9 cellular contexts compared by ENCODE assay signal in the genomic region with DNA sequence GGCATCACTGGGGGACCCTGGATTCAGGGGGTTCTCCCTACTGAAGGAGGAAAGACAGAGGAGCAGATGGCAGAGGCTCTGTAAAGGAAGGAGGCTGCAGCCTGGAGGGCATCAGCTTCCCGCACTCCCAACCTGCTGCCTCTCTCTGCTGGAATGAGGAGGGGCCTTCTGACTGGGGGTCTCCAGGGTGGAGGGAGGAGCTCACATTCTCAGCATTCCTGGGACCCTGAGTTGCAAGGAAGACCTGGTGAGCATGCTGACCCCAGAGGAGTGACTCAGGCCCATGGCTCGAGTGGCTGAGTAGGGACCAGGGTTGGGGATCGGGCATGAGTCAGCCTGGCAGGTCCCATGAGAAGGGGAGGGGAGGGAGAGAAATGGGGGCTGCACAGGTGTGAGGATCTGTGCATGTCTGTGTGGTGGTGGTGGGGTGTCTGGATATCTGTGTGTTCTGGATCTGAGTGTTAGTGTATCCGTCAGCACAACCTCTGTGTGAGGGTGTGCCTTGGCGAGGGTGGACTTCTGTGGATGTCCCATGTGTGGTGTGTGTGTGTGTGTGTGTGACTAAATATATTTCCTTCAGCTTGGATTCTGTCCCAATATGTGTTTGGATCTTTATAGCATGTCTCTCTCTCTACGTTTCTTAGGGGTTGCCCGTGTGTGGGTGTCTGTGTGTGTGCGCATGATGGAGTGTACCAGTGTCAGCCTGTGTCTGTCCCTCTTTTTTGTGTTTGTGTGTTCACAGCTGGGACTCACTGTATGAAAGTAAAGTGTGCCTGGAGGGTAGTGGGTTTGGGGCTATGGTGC. TPM values are rescaled to one million over a fixed set of nuclear protein-coding genes. Genes with fewer than 3 reads are reported as not detected.
DNase-seq lines count a peak whose midpoint lies in the region; ATAC-seq, FAIRE-seq and TF ChIP-seq lines count a peak whose summit lies in the region.
"Had no signal": no experiment of that assay in that cellular context is flagged by ENCODE, and none has a peak within 500 bp of the region (broad histone marks: within the 10 kb centered on the region; RNA-seq: fewer than 3 reads in every experiment).

No MANE protein-coding gene starts in this region.

- H4K20me1 ChIP-seq in keratinocyte (ENCODE audit: control insufficient read depth, extremely low read depth, insufficient read depth, low read length) = no peaks in the 10 kb centered on the region

- H3K4me2 ChIP-seq in keratinocyte (ENCODE audit: control insufficient read depth, extremely low read depth, insufficient read depth, low read depth, low read length) = peak overlapping the region; percentile 75

- no peaks in the 10 kb centered on the region for H3K27me3 ChIP-seq in keratinocyte (ENCODE audit: control insufficient read depth, extremely low read depth, insufficient read depth, low read length)

- no peak overlapping the region for H3K27ac Mint-ChIP-seq in activated CD8-positive, alpha-beta T cell treated with anti-CD3 and anti-CD28 coated beads for 36 hours
- no peak overlapping the region for H3K27ac Mint-ChIP-seq in activated CD8-positive, alpha-beta T cell treated with anti-CD3 and anti-CD28 coated beads, Interleukin-2, amount 10 ng/mL, durations not matched to agents 7 days and 5 days
- peak overlapping the region; percentile 55 for H3K27ac Mint-ChIP-seq in type B pancreatic cell
- H3K27ac Mint-ChIP-seq in effector memory CD8-positive, alpha-beta T cell = no peak overlapping the region

- CTCF ChIA-PET in activated CD8-positive, alpha-beta T cell treated with anti-CD3 and anti-CD28 coated beads for 36 hours (lab: Charles Lee) = interaction anchor here (0.7 to 1.2 kb wide), 3 partner anchors 18 to 39 kb away, joined by 3 to 4 read pairs (median 3); no protein-coding TSS in a partner anchor
- CTCF ChIA-PET in activated CD8-positive, alpha-beta T cell treated with anti-CD3 and anti-CD28 coated beads, Interleukin-2, amount 10 ng/mL, durations not matched to agents 7 days and 5 days (lab: Charles Lee) = interaction anchor here (2.0 kb wide), 1 partner anchor 39 kb away, joined by 5 read pairs; no protein-coding TSS in a partner anchor

- H3K36me3 ChIP-seq in keratinocyte (ENCODE audit: control insufficient read depth in 2 of 2, extremely low read depth in 1 of 2, insufficient read depth in 2 of 2, low read length in 2 of 2) = peaks cover 1 to 37% of the 10 kb centered on the region in 2 experiments

- dilution Hi-C loops in keratinocyte (cut with MboI; ENCODE audit: extremely low pct_ligation_motif_present, low sequenced_read_pairs) = no loop called here

- peak overlapping the region; percentile 36 for H3K9ac ChIP-seq in keratinocyte (ENCODE audit: control insufficient read depth, extremely low read depth, insufficient read depth, low read length)

- POLR2A ChIA-PET in activated CD8-positive, alpha-beta T cell treated with anti-CD3 and anti-CD28 coated beads for 36 hours (lab: Charles Lee) = interaction anchor here (0.5 kb wide), 1 partner anchor 827 kb away, joined by 3 read pairs; no protein-coding TSS in a partner anchor
- POLR2A ChIA-PET in activated CD8-positive, alpha-beta T cell treated with anti-CD3 and anti-CD28 coated beads, Interleukin-2, amount 10 ng/mL, durations not matched to agents 7 days and 5 days (lab: Charles Lee) = no interaction called here

- no peaks in the 10 kb centered on the region for H3K9me3 Mint-ChIP-seq in activated CD8-positive, alpha-beta T cell treated with anti-CD3 and anti-CD28 coated beads for 36 hours
- no peaks in the 10 kb centered on the region for H3K9me3 Mint-ChIP-seq in activated CD8-positive, alpha-beta T cell treated with anti-CD3 and anti-CD28 coated beads, Interleukin-2, amount 10 ng/mL, durations not matched to agents 7 days and 5 days (ENCODE audit: insufficient read depth)
- H3K9me3 Mint-ChIP-seq in type B pancreatic cell = no peaks in the 10 kb centered on the region
- H3K9me3 Mint-ChIP-seq in effector memory CD8-positive, alpha-beta T cell = no peaks in the 10 kb centered on the region

- no peaks in the 10 kb centered on the region for H3K36me3 Mint-ChIP-seq in activated CD8-positive, alpha-beta T cell treated with anti-CD3 and anti-CD28 coated beads for 36 hours (ENCODE audit: low read depth)
- no peaks in the 10 kb centered on the region for H3K36me3 Mint-ChIP-seq in activated CD8-positive, alpha-beta T cell treated with anti-CD3 and anti-CD28 coated beads, Interleukin-2, amount 10 ng/mL, durations not matched to agents 7 days and 5 days (ENCODE audit: low read depth)
- H3K36me3 Mint-ChIP-seq in type B pancreatic cell = peaks cover 9% of the 10 kb centered on the region
- H3K36me3 Mint-ChIP-seq in effector memory CD8-positive, alpha-beta T cell (ENCODE audit: insufficient read depth) = no peaks in the 10 kb centered on the region

- H2AFZ ChIP-seq in keratinocyte (ENCODE audit: control insufficient read depth, low read length) = no peak overlapping the region

- peak; percentile 4 for ATAC-seq in activated CD8-positive, alpha-beta T cell treated with anti-CD3 and anti-CD28 coated beads for 36 hours
- ATAC-seq in activated CD8-positive, alpha-beta T cell treated with anti-CD3 and anti-CD28 coated beads, Interleukin-2, amount 10 ng/mL, durations not matched to agents 7 days and 5 days = no peak
- no peak for ATAC-seq in GM19397 (IDR thresholded peaks at IDR 0.05; ENCODE audit: unreplicated experiment)
- no peak for ATAC-seq in effector memory CD8-positive, alpha-beta T cell (replicated peaks)

- H3K4me3 ChIP-seq in keratinocyte (ENCODE audit: control insufficient read depth in 2 of 3, extremely low read depth in 1 of 3, insufficient read depth in 2 of 3, low read depth in 1 of 3, low read length in 3 of 3) = peak overlapping the region in 2 of 3 experiments; percentile 39 to 47

- TF ChIP-seq CTCF in activated CD8-positive, alpha-beta T cell treated with anti-CD3 and anti-CD28 coated beads for 36 hours (IDR thresholded peaks at IDR 0.05) = no peak
- TF ChIP-seq CTCF in keratinocyte (optimal IDR thresholded peaks at IDR 0.05 in 1 of 3, IDR thresholded peaks at IDR 0.05 in 1 of 3, conservative IDR thresholded peaks at IDR 0.05 in 1 of 3; ENCODE audit: extremely low read depth in 1 of 3, insufficient read depth in 2 of 3, low read length in 3 of 3) (no peak), type B pancreatic cell (conservative IDR thresholded peaks at IDR 0.05) (no peak)

- DNase-seq in activated CD8-positive, alpha-beta T cell treated with anti-CD3 and anti-CD28 coated beads for 36 hours = peak; percentile 33
- DNase-seq in activated CD8-positive, alpha-beta T cell treated with anti-CD3 and anti-CD28 coated beads, Interleukin-2, amount 10 ng/mL, durations not matched to agents 7 days and 5 days = no peak
- DNase-seq in amniotic stem cell (lab: John Stamatoyannopoulos, UW) (peak; percentile 60), keratinocyte (ENCODE audit: low read depth, low spot score) (peak; percentile 86), type B pancreatic cell (ENCODE audit: extremely low spot score, unreplicated experiment) (no peak), NK-92 (lab: John Stamatoyannopoulos, UW; ENCODE audit: unreplicated experiment) (no peak)
- no peak for DNase-seq in effector memory CD8-positive, alpha-beta T cell
- DNase-seq: NCI-H1694 treated with DMSO at 0.1 percent for 48 hours had no signal

- H3K4me1 ChIP-seq in keratinocyte (ENCODE audit: control insufficient read depth, extremely low read depth, insufficient read depth, low read length) = peaks cover 59% of the 10 kb centered on the region

- H3K9me1 ChIP-seq in keratinocyte (ENCODE audit: control insufficient read depth, extremely low read depth, insufficient read depth, low read length) = peaks cover 6% of the 10 kb centered on the region

- peak; percentile 49 for FAIRE-seq in keratinocyte (lab: Jason Lieb, UNC)

- H3K27ac ChIP-seq in keratinocyte (ENCODE audit: control insufficient read depth, insufficient read depth, low read length) = peak overlapping the region; percentile 96

- H3K4me3 Mint-ChIP-seq in activated CD8-positive, alpha-beta T cell treated with anti-CD3 and anti-CD28 coated beads for 36 hours = no peak overlapping the region
- no peak overlapping the region for H3K4me3 Mint-ChIP-seq in activated CD8-positive, alpha-beta T cell treated with anti-CD3 and anti-CD28 coated beads, Interleukin-2, amount 10 ng/mL, durations not matched to agents 7 days and 5 days
- H3K4me3 Mint-ChIP-seq in type B pancreatic cell = peak overlapping the region; percentile 67
- no peak overlapping the region for H3K4me3 Mint-ChIP-seq in effector memory CD8-positive, alpha-beta T cell

- peaks cover 36% of the 10 kb centered on the region for H3K79me2 ChIP-seq in keratinocyte (ENCODE audit: control insufficient read depth, insufficient read depth, low read length)

- intact Hi-C loops in activated CD8-positive, alpha-beta T cell treated with anti-CD3 and anti-CD28 coated beads for 36 hours (cut with micrococcal nuclease) = no loop called here

- H3K4me1 Mint-ChIP-seq in activated CD8-positive, alpha-beta T cell treated with anti-CD3 and anti-CD28 coated beads for 36 hours (ENCODE audit: low read depth) = peaks cover 34% of the 10 kb centered on the region
- H3K4me1 Mint-ChIP-seq in activated CD8-positive, alpha-beta T cell treated with anti-CD3 and anti-CD28 coated beads, Interleukin-2, amount 10 ng/mL, durations not matched to agents 7 days and 5 days (ENCODE audit: low read depth) = peaks cover 12% of the 10 kb centered on the region
- peaks cover 23% of the 10 kb centered on the region for H3K4me1 Mint-ChIP-seq in type B pancreatic cell (ENCODE audit: unreplicated experiment)
- peaks cover 7 to 8% of the 10 kb centered on the region in 2 donors for H3K4me1 Mint-ChIP-seq in effector memory CD8-positive, alpha-beta T cell (ENCODE audit: low read depth in 2 of 2)

- peaks cover 31% of the 10 kb centered on the region for H3K27me3 Mint-ChIP-seq in activated CD8-positive, alpha-beta T cell treated with anti-CD3 and anti-CD28 coated beads for 36 hours
- H3K27me3 Mint-ChIP-seq in activated CD8-positive, alpha-beta T cell treated with anti-CD3 and anti-CD28 coated beads, Interleukin-2, amount 10 ng/mL, durations not matched to agents 7 days and 5 days (ENCODE audit: low read depth) = peaks cover 38% of the 10 kb centered on the region
- H3K27me3 Mint-ChIP-seq in type B pancreatic cell = peaks cover 7% of the 10 kb centered on the region
- H3K27me3 Mint-ChIP-seq in effector memory CD8-positive, alpha-beta T cell = peaks cover 58 to 70% of the 10 kb centered on the region in 2 donors

- H3K9me3 ChIP-seq in keratinocyte (ENCODE audit: control insufficient read depth, low read depth, low read length) = no peaks in the 10 kb centered on the region

RNA-seq across cellular contexts. Expression of gene AXL, which starts 4.6 kb away (rescaled TPM):
- under 1 TPM; 0.36 to 0.50 TPM for total RNA-seq in activated CD8-positive, alpha-beta T cell treated with anti-CD3 and anti-CD28 coated beads for 36 hours
- total RNA-seq in activated CD8-positive, alpha-beta T cell treated with anti-CD3 and anti-CD28 coated beads, Interleukin-2, amount 10 ng/mL, durations not matched to agents 7 days and 5 days = not detected
- polyA plus RNA-seq in keratinocyte = 12.2 to 36.3 TPM (median 21.7 TPM) in 3 replicates
- 1.4 TPM for polyA plus RNA-seq in keratinocyte (2011; ENCODE audit: low read depth)
- 12.9 and 14.2 TPM in 2 replicates for polyA plus RNA-seq in keratinocyte (2011; cell fraction: cytosol; rRNA removed)
- 26.3 and 27.8 TPM in 2 replicates for polyA plus RNA-seq in keratinocyte (2011; cell fraction: nucleus; rRNA removed)
- polyA plus RNA-seq in keratinocyte (2012; ENCODE audit: low replicate concordance) = 4.2 and 64.1 TPM in 2 replicates
- polyA minus RNA-seq in keratinocyte = 78.0 to 529 TPM (median 129 TPM) in 3 replicates
- polyA minus RNA-seq in keratinocyte (2011; cell fraction: cytosol; rRNA and poly(A)+ RNA removed) = 74.2 TPM
- polyA minus RNA-seq in keratinocyte (2011; cell fraction: nucleus; rRNA and poly(A)+ RNA removed) = 55.4 and 65.7 TPM in 2 replicates
- 8.8 and 20.9 TPM in 2 replicates for total RNA-seq in type B pancreatic cell (ENCODE audit: low replicate concordance)

RNA-seq across cellular contexts. Expression of gene CYP2S1, which starts 30.6 kb away (rescaled TPM):
- not detected for total RNA-seq in activated CD8-positive, alpha-beta T cell treated with anti-CD3 and anti-CD28 coated beads for 36 hours
- under 1 TPM; 0.83 to 0.95 TPM for total RNA-seq in activated CD8-positive, alpha-beta T cell treated with anti-CD3 and anti-CD28 coated beads, Interleukin-2, amount 10 ng/mL, durations not matched to agents 7 days and 5 days
- polyA plus RNA-seq in keratinocyte = 4.9 to 5.8 TPM (median 4.9 TPM) in 3 replicates
- 5.9 TPM for polyA plus RNA-seq in keratinocyte (2011; ENCODE audit: low read depth)
- 7.2 and 11.2 TPM in 2 replicates for polyA plus RNA-seq in keratinocyte (2011; cell fraction: cytosol; rRNA removed)
- polyA plus RNA-seq in keratinocyte (2011; cell fraction: nucleus; rRNA removed) = 21.7 and 31.2 TPM in 2 replicates
- polyA plus RNA-seq in keratinocyte (2012; ENCODE audit: low replicate concordance) = 13.9 and 18.7 TPM in 2 replicates
- polyA minus RNA-seq in keratinocyte = 6.4 to 48.4 TPM (median 6.9 TPM) in 3 replicates
- 12.7 TPM for polyA minus RNA-seq in keratinocyte (2011; cell fraction: cytosol; rRNA and poly(A)+ RNA removed)
- 21.4 and 24.2 TPM in 2 replicates for polyA minus RNA-seq in keratinocyte (2011; cell fraction: nucleus; rRNA and poly(A)+ RNA removed)
- 33.1 and 121 TPM in 2 replicates for total RNA-seq in type B pancreatic cell (ENCODE audit: low replicate concordance)

RNA-seq across cellular contexts. Expression of gene HNRNPUL1, which starts 40.5 kb away (rescaled TPM):
- 100 to 1,000 TPM; 257 to 259 TPM for total RNA-seq in activated CD8-positive, alpha-beta T cell treated with anti-CD3 and anti-CD28 coated beads for 36 hours
- 100 to 1,000 TPM; 332 to 340 TPM for total RNA-seq in activated CD8-positive, alpha-beta T cell treated with anti-CD3 and anti-CD28 coated beads, Interleukin-2, amount 10 ng/mL, durations not matched to agents 7 days and 5 days
- 21.1 to 48.3 TPM (median 40.2 TPM) in 3 replicates for polyA plus RNA-seq in keratinocyte
- polyA plus RNA-seq in keratinocyte (2011; ENCODE audit: low read depth) = 36.4 TPM
- 24.8 and 36.4 TPM in 2 replicates for polyA plus RNA-seq in keratinocyte (2011; cell fraction: cytosol; rRNA removed)
- 49.5 and 56.5 TPM in 2 replicates for polyA plus RNA-seq in keratinocyte (2011; cell fraction: nucleus; rRNA removed)
- polyA plus RNA-seq in keratinocyte (2012; ENCODE audit: low replicate concordance) = 47.9 and 119 TPM in 2 replicates
- polyA minus RNA-seq in keratinocyte = 34.9 to 90.5 TPM (median 43.5 TPM) in 3 replicates
- 36.6 TPM for polyA minus RNA-seq in keratinocyte (2011; cell fraction: cytosol; rRNA and poly(A)+ RNA removed)
- polyA minus RNA-seq in keratinocyte (2011; cell fraction: nucleus; rRNA and poly(A)+ RNA removed) = 25.3 and 44.1 TPM in 2 replicates
- total RNA-seq in type B pancreatic cell (ENCODE audit: low replicate concordance) = 189 and 244 TPM in 2 replicates

Comparison
In these comparisons a context has a peak if more than half of its experiments do, and no peak if none do; other contexts are left out.
1. DNase-seq: peak in activated CD8-positive, alpha-beta T cell treated with anti-CD3 and anti-CD28 coated beads for 36 hours (single experiment), amniotic stem cell (single experiment) and keratinocyte (single experiment); none in activated CD8-positive, alpha-beta T cell treated with anti-CD3 and anti-CD28 coated beads, Interleukin-2, amount 10 ng/mL, durations not matched to agents 7 days and 5 days (single experiment), type B pancreatic cell (single experiment), NK-92 (single experiment) and effector memory CD8-positive, alpha-beta T cell (0 of 3).
2. RNA of gene CYP2S1, which starts 30.6 kb away (total RNA-seq): 33.1 to 121 TPM in type B pancreatic cell; 0.83 to 0.95 TPM in activated CD8-positive, alpha-beta T cell treated with anti-CD3 and anti-CD28 coated beads, Interleukin-2, amount 10 ng/mL, durations not matched to agents 7 days and 5 days and not detected in activated CD8-positive, alpha-beta T cell treated with anti-CD3 and anti-CD28 coated beads for 36 hours; every median in the first group is over 10 times any median in the second.